Comparison of ENCODE assay signal across 21 cellular contexts in the genomic region with DNA sequence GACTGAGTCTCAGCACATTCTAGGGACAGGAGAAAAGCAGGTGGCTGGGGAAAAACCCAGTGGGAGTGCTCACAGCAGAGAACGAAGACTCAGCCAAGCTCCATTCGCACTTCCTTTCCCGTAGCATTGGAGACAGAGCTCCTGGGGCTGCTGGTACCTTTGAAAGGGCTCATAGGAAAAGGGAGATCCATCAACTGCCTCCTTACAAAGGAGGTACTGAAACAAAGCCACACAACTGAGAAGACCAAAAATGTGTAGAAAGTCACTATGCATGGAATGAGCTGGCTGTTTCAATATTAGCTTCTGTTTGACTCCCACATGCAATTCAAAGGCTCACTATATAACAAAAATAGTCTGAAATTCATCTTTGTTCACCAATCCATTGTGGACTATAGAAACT. TPM values are rescaled to one million over a fixed set of nuclear protein-coding genes. Genes with fewer than 3 reads are reported as not detected.
DNase-seq lines count a peak whose midpoint lies in the region; ATAC-seq and TF ChIP-seq lines count a peak whose summit lies in the region.
"Had no signal": no experiment of that assay in that cellular context is flagged by ENCODE, and none has a peak within 500 bp of the region (broad histone marks: within the 10 kb centered on the region; RNA-seq: fewer than 3 reads in every experiment).

No MANE protein-coding gene starts in this region.

- TF ChIP-seq CTCF in Peyer's patch (IDR thresholded peaks at IDR 0.05) = no peak

- H3K4me1 Mint-ChIP-seq in activated CD8-positive, alpha-beta memory T cell treated with anti-CD3 and anti-CD28 coated beads, Interleukin-2, amount 10 ng/mL, durations not matched to agents 7 days and 5 days = peaks cover 18% of the 10 kb centered on the region
- H3K4me1 Mint-ChIP-seq in stimulated activated memory B cell treated with anti-CD40 and anti-IgM and Interleukin-4, amounts not matched to agents 10 μg/mL and 1 μg/mL and 100 μg/mL, for 72 hours = peaks cover 28% of the 10 kb centered on the region

- H3K36me3 Mint-ChIP-seq in activated CD8-positive, alpha-beta memory T cell treated with anti-CD3 and anti-CD28 coated beads, Interleukin-2, amount 10 ng/mL, durations not matched to agents 7 days and 5 days = peaks cover 22% of the 10 kb centered on the region
- H3K36me3 Mint-ChIP-seq in stimulated activated memory B cell treated with anti-CD40 and anti-IgM and Interleukin-4, amounts not matched to agents 10 μg/mL and 1 μg/mL and 100 μg/mL, for 72 hours = peaks cover 30% of the 10 kb centered on the region

- H3K27ac Mint-ChIP-seq in activated CD8-positive, alpha-beta memory T cell treated with anti-CD3 and anti-CD28 coated beads, Interleukin-2, amount 10 ng/mL, durations not matched to agents 7 days and 5 days = no peak overlapping the region
- peak overlapping the region; percentile 49 for H3K27ac Mint-ChIP-seq in stimulated activated memory B cell treated with anti-CD40 and anti-IgM and Interleukin-4, amounts not matched to agents 10 μg/mL and 1 μg/mL and 100 μg/mL, for 72 hours
- H3K27ac Mint-ChIP-seq: CD4-positive, alpha-beta memory T cell had no signal

- ATAC-seq in activated CD8-positive, alpha-beta memory T cell treated with anti-CD3 and anti-CD28 coated beads, Interleukin-2, amount 10 ng/mL, durations not matched to agents 7 days and 5 days = no peak
- peak; percentile 52 for ATAC-seq in GM21423 (IDR thresholded peaks at IDR 0.05; ENCODE audit: unreplicated experiment)
- ATAC-seq in HG03354 (IDR thresholded peaks at IDR 0.05; ENCODE audit: poor library complexity, severe bottlenecking, unreplicated experiment) = peak; percentile 45
- peak; percentile 76 for ATAC-seq in stimulated activated memory B cell treated with anti-CD40 and anti-IgM and Interleukin-4, amounts not matched to agents 10 μg/mL and 1 μg/mL and 100 μg/mL, for 72 hours
- ATAC-seq: left lobe of liver, right lobe of liver had no signal

- H3K27ac ChIP-seq in Peyer's patch = no peak overlapping the region
- H3K27ac ChIP-seq: right lobe of liver, tibial nerve, WERI-Rb-1 had no signal

- H3K9me3 Mint-ChIP-seq in activated CD8-positive, alpha-beta memory T cell treated with anti-CD3 and anti-CD28 coated beads, Interleukin-2, amount 10 ng/mL, durations not matched to agents 7 days and 5 days (ENCODE audit: low read depth) = no peaks in the 10 kb centered on the region
- H3K9me3 Mint-ChIP-seq in stimulated activated memory B cell treated with anti-CD40 and anti-IgM and Interleukin-4, amounts not matched to agents 10 μg/mL and 1 μg/mL and 100 μg/mL, for 72 hours = no peaks in the 10 kb centered on the region
- H3K9me3 Mint-ChIP-seq: CD4-positive, alpha-beta memory T cell had no signal

- no peak for TF ChIP-seq POLR2A in Peyer's patch (IDR thresholded peaks at IDR 0.05)

- CTCF ChIA-PET in activated CD8-positive, alpha-beta memory T cell treated with anti-CD3 and anti-CD28 coated beads, Interleukin-2, amount 10 ng/mL, durations not matched to agents 7 days and 5 days (lab: Charles Lee) = interaction anchor here (2.4 kb wide), 1 partner anchor 12 kb away, joined by 10 read pairs; no protein-coding TSS in a partner anchor

- no peak overlapping the region for H3K4me3 ChIP-seq in Peyer's patch
- H3K4me3 ChIP-seq: right lobe of liver, tibial nerve had no signal

- no peaks in the 10 kb centered on the region for H3K9me3 ChIP-seq in Peyer's patch
- H3K9me3 ChIP-seq: right lobe of liver, tibial nerve had no signal

- no peaks in the 10 kb centered on the region for H3K27me3 ChIP-seq in Peyer's patch
- H3K27me3 ChIP-seq: right lobe of liver, tibial nerve had no signal

- no peak overlapping the region for H3K4me3 Mint-ChIP-seq in activated CD8-positive, alpha-beta memory T cell treated with anti-CD3 and anti-CD28 coated beads, Interleukin-2, amount 10 ng/mL, durations not matched to agents 7 days and 5 days
- H3K4me3 Mint-ChIP-seq in stimulated activated memory B cell treated with anti-CD40 and anti-IgM and Interleukin-4, amounts not matched to agents 10 μg/mL and 1 μg/mL and 100 μg/mL, for 72 hours = no peak overlapping the region
- H3K4me3 Mint-ChIP-seq: CD4-positive, alpha-beta memory T cell had no signal

- H3K36me3 ChIP-seq in Peyer's patch = peaks cover 0 to 4% (median 0%) of the 10 kb centered on the region in 3 donors

- DNase-seq in activated CD8-positive, alpha-beta memory T cell treated with anti-CD3 and anti-CD28 coated beads for 24 hours = peak; percentile 42
- no peak for DNase-seq in activated CD8-positive, alpha-beta memory T cell treated with anti-CD3 and anti-CD28 coated beads, Interleukin-2, amount 10 ng/mL, durations not matched to agents 7 days and 5 days
- DNase-seq in occipital lobe (lab: John Stamatoyannopoulos, UW) (no peak), Peyer's patch (no peak)
- DNase-seq in stimulated activated CD4-positive, alpha-beta T cell treated with anti-CD3 and anti-CD28 coated beads, Interleukin-12 subunit alpha, Interleukin-12 subunit beta, amount 100 ng/mL, for 4 hours = no peak
- DNase-seq: CD4-positive, alpha-beta memory T cell; central memory CD4-positive, alpha-beta T cell; DND-41; foreskin fibroblast; GOT3; KBM-7; NCI-H1092; nucleus accumbens; right lobe of liver; stimulated activated CD4-positive, alpha-beta T cell treated with anti-CD3 and anti-CD28 coated beads, Interleukin-2, amount 100 ng/mL, for 48 hours; WERI-Rb-1 had no signal

- H3K27me3 Mint-ChIP-seq in activated CD8-positive, alpha-beta memory T cell treated with anti-CD3 and anti-CD28 coated beads, Interleukin-2, amount 10 ng/mL, durations not matched to agents 7 days and 5 days = no peaks in the 10 kb centered on the region
- H3K27me3 Mint-ChIP-seq in stimulated activated memory B cell treated with anti-CD40 and anti-IgM and Interleukin-4, amounts not matched to agents 10 μg/mL and 1 μg/mL and 100 μg/mL, for 72 hours = no peaks in the 10 kb centered on the region
- H3K27me3 Mint-ChIP-seq: CD4-positive, alpha-beta memory T cell had no signal

- H3K4me1 ChIP-seq in Peyer's patch = no peaks in the 10 kb centered on the region
- H3K4me1 ChIP-seq: right lobe of liver, tibial nerve had no signal

RNA-seq across cellular contexts. Expression of a gene that starts 16.9 kb away (rescaled TPM):
- total RNA-seq in activated CD8-positive, alpha-beta memory T cell treated with anti-CD3 and anti-CD28 coated beads, Interleukin-2, amount 10 ng/mL, durations not matched to agents 7 days and 5 days = 10 to 100 TPM; 43.3 to 47.8 TPM
- total RNA-seq in occipital lobe = 9.2 TPM
- 10 to 100 TPM; 16.1 to 91.6 (median 17.0) TPM for total RNA-seq in Peyer's patch

RNA-seq across cellular contexts. Expression of a gene that starts 45.7 kb away (rescaled TPM):
- total RNA-seq in activated CD8-positive, alpha-beta memory T cell treated with anti-CD3 and anti-CD28 coated beads, Interleukin-2, amount 10 ng/mL, durations not matched to agents 7 days and 5 days = 1 to 10 TPM in 1 of 2 experiments, under 1 TPM in 1; 0.40 to 3.0 TPM
- total RNA-seq in occipital lobe (not detected), Peyer's patch (10 to 100 TPM in 2 of 4 donors, 1 to 10 TPM in 2; 2.3 to 28.9 (median 11.9) TPM)

RNA-seq across cellular contexts. Expression of a gene that starts 50.0 kb away (rescaled TPM):
- 10 to 100 TPM; 18.0 to 24.9 TPM for total RNA-seq in activated CD8-positive, alpha-beta memory T cell treated with anti-CD3 and anti-CD28 coated beads, Interleukin-2, amount 10 ng/mL, durations not matched to agents 7 days and 5 days
- total RNA-seq in occipital lobe = 2.8 TPM
- total RNA-seq in Peyer's patch = 10 to 100 TPM in 1 of 4 donors, 1 to 10 TPM in 3; 1.1 to 19.8 (median 1.9) TPM
